In the genomic region with DNA sequence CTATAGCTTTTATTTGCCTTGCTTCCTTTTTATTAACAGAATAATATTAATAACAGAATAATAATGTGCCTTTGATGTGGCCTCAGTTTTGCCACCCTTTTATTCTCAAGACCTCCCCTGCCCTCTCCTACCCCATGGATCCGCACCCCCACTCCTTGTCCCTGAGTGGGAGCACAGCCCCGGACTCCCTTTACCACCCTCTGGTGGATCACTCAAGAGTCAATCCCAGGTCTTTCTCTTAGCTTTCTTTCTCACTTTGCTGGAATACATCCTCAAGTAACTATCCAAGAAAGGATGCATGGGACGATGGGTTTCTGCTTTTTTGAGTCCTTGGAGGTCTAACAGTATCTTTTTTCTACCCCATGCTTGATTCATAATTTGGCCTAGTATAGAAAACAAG, we compare ENCODE assay signal across 15 cellular contexts.
DNase-seq lines count a peak whose midpoint lies in the region; TF ChIP-seq lines count a peak whose summit lies in the region.
"Had no signal": no experiment of that assay in that cellular context is flagged by ENCODE, and none has a peak within 500 bp of the region (broad histone marks: within the 10 kb centered on the region; RNA-seq: fewer than 3 reads in every experiment).

No MANE protein-coding gene starts in this region.

- H3K4me1 ChIP-seq in tibial artery = peaks cover 0 to 40% (median 20%) of the 10 kb centered on the region in 4 donors

- no peak for TF ChIP-seq CTCF in tibial artery (IDR thresholded peaks at IDR 0.05)

- intact Hi-C loops in tibial artery (cut with DNase I; ENCODE audit: low total_unique reads) = no loop called here

- no peak for DNase-seq in activated naive CD8-positive, alpha-beta T cell treated with anti-CD3 and anti-CD28 coated beads for 36 hours
- DNase-seq in NCI-H69 (lab: John Stamatoyannopoulos, UW) = peak; percentile 28
- DNase-seq in immature natural killer cell = no peak
- no peak for DNase-seq in tibial artery
- DNase-seq in substantia nigra (lab: John Stamatoyannopoulos, UW) = no peak
- DNase-seq in kidney tubule cell (ENCODE audit: low spot score) = no peak
- no peak for DNase-seq in amniotic stem cell (lab: John Stamatoyannopoulos, UW)
- DNase-seq: activated CD4-positive, CD25-positive, alpha-beta regulatory T cell; foreskin melanocyte; KBM-7; NCI-H1092; NCI-H2171; NCI-H774 had no signal

- H3K9me3 ChIP-seq in tibial artery = peaks cover 0 to 6% (median 0%) of the 10 kb centered on the region in 3 donors
- H3K9me3 ChIP-seq: adrenal gland had no signal

- H3K27me3 ChIP-seq in tibial artery = no peaks in the 10 kb centered on the region
- H3K27me3 ChIP-seq: adrenal gland had no signal

- no peaks in the 10 kb centered on the region for H3K27me3 Mint-ChIP-seq in activated naive CD8-positive, alpha-beta T cell
- H3K27me3 Mint-ChIP-seq in activated naive CD8-positive, alpha-beta T cell treated with anti-CD3 and anti-CD28 coated beads for 36 hours = no peaks in the 10 kb centered on the region
- peaks cover 20 to 31% (median 25%) of the 10 kb centered on the region in 3 donors for H3K27me3 Mint-ChIP-seq in immature natural killer cell (ENCODE audit: low read depth in 3 of 3)

- H3K4me3 ChIP-seq in tibial artery = no peak overlapping the region
- H3K4me3 ChIP-seq: adrenal gland had no signal

- H3K4me3 Mint-ChIP-seq in activated naive CD8-positive, alpha-beta T cell = peak overlapping the region; percentile 71
- no peak overlapping the region for H3K4me3 Mint-ChIP-seq in activated naive CD8-positive, alpha-beta T cell treated with anti-CD3 and anti-CD28 coated beads for 36 hours
- peak overlapping the region; percentile 77 to 96 (median 87) for H3K4me3 Mint-ChIP-seq in immature natural killer cell

- peak overlapping the region; percentile 98 to 99 for H3K27ac ChIP-seq in tibial artery
- no peak overlapping the region for H3K27ac ChIP-seq in substantia nigra (ENCODE audit: low read depth, low read length, poor library complexity, severe bottlenecking)

- no peaks in the 10 kb centered on the region for H3K36me3 ChIP-seq in tibial artery
- H3K36me3 ChIP-seq: adrenal gland had no signal

- no peaks in the 10 kb centered on the region for H3K36me3 Mint-ChIP-seq in activated naive CD8-positive, alpha-beta T cell
- H3K36me3 Mint-ChIP-seq in activated naive CD8-positive, alpha-beta T cell treated with anti-CD3 and anti-CD28 coated beads for 36 hours = peaks cover 4% of the 10 kb centered on the region
- H3K36me3 Mint-ChIP-seq in immature natural killer cell = peaks cover 0 to 16% (median 8%) of the 10 kb centered on the region in 3 donors

- peaks cover 64% of the 10 kb centered on the region for H3K4me1 Mint-ChIP-seq in activated naive CD8-positive, alpha-beta T cell (ENCODE audit: low read depth)
- peaks cover 49% of the 10 kb centered on the region for H3K4me1 Mint-ChIP-seq in activated naive CD8-positive, alpha-beta T cell treated with anti-CD3 and anti-CD28 coated beads for 36 hours
- peaks cover 74 to 75% of the 10 kb centered on the region in 2 donors for H3K4me1 Mint-ChIP-seq in immature natural killer cell

- peak overlapping the region; percentile 42 for H3K27ac Mint-ChIP-seq in activated naive CD8-positive, alpha-beta T cell
- no peak overlapping the region for H3K27ac Mint-ChIP-seq in activated naive CD8-positive, alpha-beta T cell treated with anti-CD3 and anti-CD28 coated beads for 36 hours
- H3K27ac Mint-ChIP-seq in immature natural killer cell = peak overlapping the region; percentile 91 to 99 (median 96)

- no peaks in the 10 kb centered on the region for H3K9me3 Mint-ChIP-seq in activated naive CD8-positive, alpha-beta T cell (ENCODE audit: low read depth)
- H3K9me3 Mint-ChIP-seq in activated naive CD8-positive, alpha-beta T cell treated with anti-CD3 and anti-CD28 coated beads for 36 hours = peaks cover 6% of the 10 kb centered on the region
- no peaks in the 10 kb centered on the region for H3K9me3 Mint-ChIP-seq in immature natural killer cell
